In the genomic region with DNA sequence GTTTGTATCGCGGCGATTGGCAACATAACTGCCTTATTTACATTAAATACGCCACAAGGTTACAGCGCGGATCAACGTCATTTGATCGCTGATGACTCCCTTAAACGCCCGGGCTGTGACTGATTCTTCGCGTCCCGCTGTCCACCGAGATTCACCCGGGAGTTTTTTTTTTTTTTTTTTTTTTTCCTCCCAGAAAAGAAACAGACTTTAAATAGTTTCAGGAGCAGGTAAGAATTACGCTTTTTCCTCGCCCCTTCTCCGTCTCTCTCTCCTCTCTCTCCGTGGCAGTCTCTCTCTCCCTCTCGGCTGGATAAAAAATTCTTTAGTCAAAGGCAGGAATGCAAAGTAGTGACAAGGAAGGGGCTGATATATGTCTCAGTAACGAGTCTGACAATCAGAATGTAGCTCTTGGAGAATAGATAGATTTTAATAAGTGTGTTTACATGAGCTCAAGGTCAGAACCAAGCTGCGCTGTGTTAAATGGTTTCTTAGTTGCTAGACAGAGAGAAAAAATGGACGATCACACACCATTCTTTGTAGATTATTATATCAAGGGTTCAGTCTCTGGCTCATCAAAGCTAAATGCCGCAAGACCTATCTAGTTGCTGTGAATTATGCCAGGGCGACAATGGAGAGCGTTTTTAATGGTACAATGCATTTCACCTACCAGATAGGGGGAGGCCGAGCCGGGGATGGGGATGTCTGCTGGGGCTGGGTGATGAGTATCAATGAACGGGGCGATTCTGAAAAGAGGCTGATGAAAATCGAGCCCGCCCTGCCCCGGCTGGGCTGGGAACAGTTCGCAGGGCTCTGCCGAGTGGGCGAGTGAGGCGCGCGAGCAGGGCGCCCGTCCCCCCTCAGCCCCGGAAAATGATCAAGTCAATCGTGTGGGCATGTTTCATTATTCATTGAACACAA, we compare ENCODE assay signal across 9 cellular contexts.
DNase-seq lines count a peak whose midpoint lies in the region; ATAC-seq and TF ChIP-seq lines count a peak whose summit lies in the region.
"Had no signal": no experiment of that assay in that cellular context is flagged by ENCODE, and none has a peak within 500 bp of the region (broad histone marks: within the 10 kb centered on the region; RNA-seq: fewer than 3 reads in every experiment).

No MANE protein-coding gene starts in this region.

- POLR2A ChIA-PET in CD8-positive, alpha-beta memory T cell (lab: Charles Lee), result no interaction called here

- peaks cover 66 to 71% of the 10 kb centered on the region in 2 donors for H3K27me3 Mint-ChIP-seq in CD8-positive, alpha-beta memory T cell

- H3K9me3 ChIP-seq in CD8-positive, alpha-beta memory T cell (ENCODE audit: low read length), result no peaks in the 10 kb centered on the region
- H3K9me3 ChIP-seq in duodenal mucosa (ENCODE audit: control insufficient read depth in 1 of 2, low read length in 2 of 2) (no peaks in the 10 kb centered on the region), parathyroid adenoma (ENCODE audit: control insufficient read depth, low read length) (no peaks in the 10 kb centered on the region)

- CTCF ChIA-PET in CD8-positive, alpha-beta memory T cell (lab: Charles Lee), result no interaction called here

- peak overlapping the region; percentile 9 for H2AFZ ChIP-seq in parathyroid adenoma

- peak overlapping the region; percentile 85 for H3K4me2 ChIP-seq in parathyroid adenoma (ENCODE audit: low read length)

- peak overlapping the region in 1 of 8 donors; percentile 40 for H3K27ac Mint-ChIP-seq in CD8-positive, alpha-beta memory T cell

- peaks cover 6% of the 10 kb centered on the region for H3K27me3 ChIP-seq in CD8-positive, alpha-beta memory T cell (ENCODE audit: insufficient read depth, low read length, poor library complexity, severe bottlenecking)
- H3K27me3 ChIP-seq in duodenal mucosa (ENCODE audit: control insufficient read depth in 1 of 2, insufficient read depth in 2 of 2, low read length in 2 of 2) (peaks cover 43 to 45% of the 10 kb centered on the region in 2 donors), parathyroid adenoma (ENCODE audit: control insufficient read depth, insufficient read depth, low read length) (no peaks in the 10 kb centered on the region)

- no peaks in the 10 kb centered on the region for H3K79me2 ChIP-seq in parathyroid adenoma

- H3K27ac ChIP-seq in CD8-positive, alpha-beta memory T cell (ENCODE audit: low read depth, low read length), result no peak overlapping the region
- no peak overlapping the region for H3K27ac ChIP-seq in duodenal mucosa (ENCODE audit: low read depth, low read length)
- no peak overlapping the region for H3K27ac ChIP-seq in parathyroid adenoma

- H3K9ac ChIP-seq in duodenal mucosa (ENCODE audit: low read depth in 1 of 2, low read length in 2 of 2) (no peak overlapping the region), parathyroid adenoma (no peak overlapping the region)

- no peak for TF ChIP-seq CTCF in parathyroid adenoma (IDR thresholded peaks at IDR 0.05)

- H3K36me3 ChIP-seq in CD8-positive, alpha-beta memory T cell (ENCODE audit: insufficient read depth, low read length), result no peaks in the 10 kb centered on the region
- H3K36me3 ChIP-seq in duodenal mucosa (ENCODE audit: control insufficient read depth in 1 of 2, insufficient read depth in 2 of 2, low read length in 2 of 2), result no peaks in the 10 kb centered on the region
- H3K36me3 ChIP-seq in parathyroid adenoma (ENCODE audit: control insufficient read depth, insufficient read depth, low read length), result no peaks in the 10 kb centered on the region

- peaks cover 20 to 42% (median 35%) of the 10 kb centered on the region in 3 donors for H3K4me1 Mint-ChIP-seq in CD8-positive, alpha-beta memory T cell

- no peak overlapping the region for H3K4me3 ChIP-seq in CD8-positive, alpha-beta memory T cell (ENCODE audit: low read length)
- H3K4me3 ChIP-seq in duodenal mucosa (ENCODE audit: low read depth in 1 of 2, low read length in 2 of 2) (peak overlapping the region; percentile 14 to 43), parathyroid adenoma (ENCODE audit: low read depth, low read length) (peak overlapping the region; percentile 50)

- H3K36me3 Mint-ChIP-seq in CD8-positive, alpha-beta memory T cell, result no peaks in the 10 kb centered on the region

- ATAC-seq in HG03342 (IDR thresholded peaks at IDR 0.05; ENCODE audit: unreplicated experiment), result no peak

- DNase-seq in CD8-positive, alpha-beta memory T cell, result no peak
- DNase-seq in NCI-H2227 (lab: John Stamatoyannopoulos, UW; ENCODE audit: unreplicated experiment) (peak; percentile 58), kidney tubule cell (ENCODE audit: low spot score) (no peak), NOMO-1 treated with dmso at 0.1 percent for 144 hours (lab: John Stamatoyannopoulos, UW; ENCODE audit: unreplicated experiment) (no peak), UCSD-AML1 (lab: John Stamatoyannopoulos, UW; ENCODE audit: unreplicated experiment) (no peak)
- DNase-seq: T-helper 9 cell had no signal

- H3K9me3 Mint-ChIP-seq in CD8-positive, alpha-beta memory T cell, result peaks cover 0 to 6% (median 0%) of the 10 kb centered on the region in 5 donors

- H3K4me3 Mint-ChIP-seq in CD8-positive, alpha-beta memory T cell, result peak overlapping the region; percentile 7 to 77 (median 70)

- H3K4me1 ChIP-seq in CD8-positive, alpha-beta memory T cell (ENCODE audit: insufficient read depth, low read length), result peaks cover 8% of the 10 kb centered on the region
- H3K4me1 ChIP-seq in duodenal mucosa (ENCODE audit: control insufficient read depth in 1 of 2, insufficient read depth in 2 of 2, low read length in 2 of 2), result peaks cover 3 to 4% of the 10 kb centered on the region in 2 donors
- peaks cover 5% of the 10 kb centered on the region for H3K4me1 ChIP-seq in parathyroid adenoma
